ENCODE assay signal across 12 cellular contexts in the genomic region with DNA sequence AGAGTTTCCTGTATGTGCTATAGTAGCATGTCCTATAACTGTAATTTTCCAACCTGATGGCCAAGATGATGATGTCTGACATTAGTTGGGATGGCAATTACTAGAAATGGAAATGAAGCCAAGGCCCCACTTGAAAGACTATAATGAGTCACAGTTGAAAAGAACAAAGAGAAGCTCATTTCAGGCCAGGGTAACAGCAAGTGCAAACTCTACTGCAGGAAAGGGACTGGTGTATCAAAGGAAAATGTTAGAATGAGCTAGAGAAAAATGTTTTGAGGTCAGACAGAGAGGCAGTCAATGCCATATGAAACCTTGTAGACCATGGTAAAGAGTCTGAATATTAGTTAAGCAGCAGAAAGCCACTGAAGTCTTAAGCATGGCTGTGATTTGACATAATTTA.
DNase-seq lines count a peak whose midpoint lies in the region; ATAC-seq and TF ChIP-seq lines count a peak whose summit lies in the region.
"Had no signal": no experiment of that assay in that cellular context is flagged by ENCODE, and none has a peak within 500 bp of the region (broad histone marks: within the 10 kb centered on the region; RNA-seq: fewer than 3 reads in every experiment).

No MANE protein-coding gene starts in this region.

- no peaks in the 10 kb centered on the region for H3K4me1 ChIP-seq in sigmoid colon
- H3K4me1 ChIP-seq: right atrium auricular region had no signal

- TF ChIP-seq POLR2A in sigmoid colon (IDR thresholded peaks at IDR 0.05): no peak

- H3K36me3 ChIP-seq in sigmoid colon: peaks cover 0 to 3% (median 0%) of the 10 kb centered on the region in 4 donors
- H3K36me3 ChIP-seq: right atrium auricular region, SJSA1 had no signal

- no peaks in the 10 kb centered on the region for H3K9me3 ChIP-seq in sigmoid colon
- H3K9me3 ChIP-seq: right atrium auricular region, SJSA1 had no signal

- intact Hi-C loops in sigmoid colon (cut with DNase I): no loop called here

- no peak overlapping the region for H3K4me3 ChIP-seq in sigmoid colon
- H3K4me3 ChIP-seq: hepatocyte, right atrium auricular region, SJSA1 had no signal

- no peak for TF ChIP-seq CTCF in sigmoid colon (IDR thresholded peaks at IDR 0.05)

- no peak overlapping the region for H3K27ac ChIP-seq in sigmoid colon
- H3K27ac ChIP-seq: hepatocyte, right atrium auricular region, SJSA1 had no signal

- TF ChIP-seq EP300 in sigmoid colon (IDR thresholded peaks at IDR 0.05): no peak

- H3K27me3 ChIP-seq in sigmoid colon: no peaks in the 10 kb centered on the region
- H3K27me3 ChIP-seq: hepatocyte, right atrium auricular region, SJSA1 had no signal

- DNase-seq in NCI-H2196 (lab: John Stamatoyannopoulos, UW; ENCODE audit: unreplicated experiment) (peak; percentile 1), NCI-H2196 treated with DMSO at 0.1 percent for 48 hours (lab: John Stamatoyannopoulos, UW; ENCODE audit: unreplicated experiment) (no peak), NCI-H446 treated with DMSO at 0.1 percent for 48 hours (lab: John Stamatoyannopoulos, UW) (peak; percentile 32), HK-2 (ENCODE audit: unreplicated experiment) (no peak), GDM1 (lab: John Stamatoyannopoulos, UW) (no peak), sigmoid colon (no peak)
- no peak for DNase-seq in stimulated activated naive CD8-positive, alpha-beta T cell treated with anti-CD3 and anti-CD28 coated beads, Interleukin-15, Interleukin-2, amounts not matched to agents 100 U/mL and 50 U/mL, for 24 hours
- DNase-seq: activated CD4-positive, alpha-beta T cell treated with anti-CD3 and anti-CD28 coated beads for 1 hour had no signal

- ATAC-seq in HG02938 (IDR thresholded peaks at IDR 0.05; ENCODE audit: unreplicated experiment): peak; percentile 64
- peak; percentile 90 for ATAC-seq in stimulated activated naive CD8-positive, alpha-beta T cell treated with anti-CD3 and anti-CD28 coated beads, Interleukin-15, Interleukin-2, amounts not matched to agents 100 U/mL and 50 U/mL, for 24 hours

Comparison
In these comparisons a context has a peak if more than half of its experiments do, and no peak if none do; other contexts are left out.
1. DNase-seq: peak in NCI-H2196 (single experiment) and NCI-H446 treated with DMSO at 0.1 percent for 48 hours (single experiment); none in NCI-H2196 treated with DMSO at 0.1 percent for 48 hours (single experiment), stimulated activated naive CD8-positive, alpha-beta T cell treated with anti-CD3 and anti-CD28 coated beads, Interleukin-15, Interleukin-2, amounts not matched to agents 100 U/mL and 50 U/mL, for 24 hours (single experiment), HK-2 (single experiment), GDM1 (single experiment) and sigmoid colon (single experiment).